ENCODE assay signal across 12 cellular contexts in genomic region chr14:55715889-55716288, GRCh38.
DNase-seq lines count a peak whose midpoint lies in the region; ATAC-seq and TF ChIP-seq lines count a peak whose summit lies in the region.
"Had no signal": no experiment of that assay in that cellular context is flagged by ENCODE, and none has a peak within 500 bp of the region (broad histone marks: within the 10 kb centered on the region; RNA-seq: fewer than 3 reads in every experiment).

No MANE protein-coding gene starts in this region.

- no peak overlapping the region for H3K9ac ChIP-seq in neural progenitor cell

- H3K27me3 ChIP-seq in neural progenitor cell: no peaks in the 10 kb centered on the region
- H3K27me3 ChIP-seq: upper lobe of left lung had no signal

- H3K4me3 ChIP-seq in astrocyte of the spinal cord (ENCODE audit: low read depth, low read length): no peak overlapping the region
- no peak overlapping the region for H3K4me3 ChIP-seq in neural progenitor cell
- H3K4me3 ChIP-seq: upper lobe of left lung had no signal

- peaks cover 6% of the 10 kb centered on the region for H3F3A ChIP-seq in neural progenitor cell (ENCODE audit: low read depth)

- peaks cover 12% of the 10 kb centered on the region for H3K4me1 ChIP-seq in neural progenitor cell
- H3K4me1 ChIP-seq: upper lobe of left lung had no signal

- in situ Hi-C loops in astrocyte of the spinal cord (cut with HindIII; ENCODE audit: low sequenced_read_pairs): no loop called here

- H3K27ac Mint-ChIP-seq in neural progenitor cell: peak overlapping the region; percentile 52

- peaks cover 2% of the 10 kb centered on the region for H3K27me3 Mint-ChIP-seq in neural progenitor cell (ENCODE audit: insufficient read depth, low read depth)
- H3K27me3 Mint-ChIP-seq: central memory CD8-positive, alpha-beta T cell had no signal

- DNase-seq in GM10266 (ENCODE audit: extremely low spot score) (peak; percentile 12), astrocyte of the spinal cord (ENCODE audit: low read depth, low spot score) (peak; percentile 89), neural progenitor cell (ENCODE audit: low spot score) (no peak), OCI-M2 (lab: John Stamatoyannopoulos, UW; ENCODE audit: unreplicated experiment) (no peak), NCI-H1694 treated with DMSO at 0.1 percent for 48 hours (lab: John Stamatoyannopoulos, UW) (no peak), caudate nucleus (lab: John Stamatoyannopoulos, UW) (no peak), NCI-H2081 (lab: John Stamatoyannopoulos, UW) (no peak)
- DNase-seq: left colon, NCI-H524 had no signal

- H3K4me1 Mint-ChIP-seq in neural progenitor cell: peaks cover 13% of the 10 kb centered on the region
- H3K4me1 Mint-ChIP-seq: central memory CD8-positive, alpha-beta T cell had no signal

- H4K20me1 ChIP-seq in neural progenitor cell (ENCODE audit: low read depth): no peaks in the 10 kb centered on the region

- H3K9me3 Mint-ChIP-seq in neural progenitor cell: peaks cover 2% of the 10 kb centered on the region
- H3K9me3 Mint-ChIP-seq: central memory CD8-positive, alpha-beta T cell had no signal

- H3K27ac ChIP-seq in neural progenitor cell (no peak overlapping the region), caudate nucleus (ENCODE audit: low read depth, low read length) (no peak overlapping the region)
- H3K27ac ChIP-seq: upper lobe of left lung had no signal

- no peak overlapping the region for H2AFZ ChIP-seq in neural progenitor cell (replicated peaks)

- H3K9me3 ChIP-seq in neural progenitor cell (ENCODE audit: low read depth): no peaks in the 10 kb centered on the region
- H3K9me3 ChIP-seq: upper lobe of left lung had no signal

- peaks cover 2% of the 10 kb centered on the region for H3K36me3 Mint-ChIP-seq in neural progenitor cell

- TF ChIP-seq CTCF in GM10266 (IDR thresholded peaks at IDR 0.05; ENCODE audit: control insufficient read depth, insufficient read depth, low read depth, missing control alignments) (no peak), astrocyte of the spinal cord (IDR thresholded peaks at IDR 0.05; ENCODE audit: low read depth, low read length) (no peak), neural progenitor cell (IDR thresholded peaks at IDR 0.05) (no peak)

- H3K36me3 ChIP-seq in neural progenitor cell: no peaks in the 10 kb centered on the region
- H3K36me3 ChIP-seq: upper lobe of left lung had no signal

- H3K79me2 ChIP-seq in neural progenitor cell (ENCODE audit: low read depth): no peaks in the 10 kb centered on the region

- no peak overlapping the region for H3K4me2 ChIP-seq in neural progenitor cell

- H3K4me3 Mint-ChIP-seq in neural progenitor cell: no peak overlapping the region
- H3K4me3 Mint-ChIP-seq: central memory CD8-positive, alpha-beta T cell had no signal

- peak; percentile 93 for ATAC-seq in HG02885 (IDR thresholded peaks at IDR 0.05; ENCODE audit: poor library complexity, unreplicated experiment)
- ATAC-seq: left colon had no signal

Comparison
In these comparisons a context has a peak if more than half of its experiments do, and no peak if none do; other contexts are left out.
1. DNase-seq: peak in GM10266 (single experiment) and astrocyte of the spinal cord (single experiment); none in neural progenitor cell (single experiment), OCI-M2 (single experiment), NCI-H1694 treated with DMSO at 0.1 percent for 48 hours (single experiment), caudate nucleus (0 of 61) and NCI-H2081 (0 of 2).